In the genomic region with DNA sequence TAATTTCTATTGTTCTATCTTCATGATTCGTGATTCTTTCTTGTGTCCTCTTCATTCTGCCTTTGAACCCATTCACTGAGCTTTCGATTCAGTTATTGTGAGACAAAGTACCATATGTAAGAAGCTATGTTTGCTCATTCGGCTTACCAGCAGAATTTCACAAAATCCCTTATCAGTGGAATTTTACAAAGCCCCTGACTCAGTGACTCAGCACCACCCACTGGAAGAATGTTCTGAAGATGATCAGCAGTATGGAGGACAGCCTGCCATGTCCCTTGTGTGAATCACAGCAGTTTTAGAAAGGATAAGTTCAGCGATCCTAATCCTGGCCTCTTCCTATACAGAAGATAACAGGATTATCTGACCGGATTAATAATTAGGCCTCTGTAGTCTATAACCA, we compare ENCODE assay signal across 17 cellular contexts. TPM values are rescaled to one million over a fixed set of nuclear protein-coding genes. Genes with fewer than 3 reads are reported as not detected.
DNase-seq lines count a peak whose midpoint lies in the region; TF ChIP-seq lines count a peak whose summit lies in the region.
"Had no signal": no experiment of that assay in that cellular context is flagged by ENCODE, and none has a peak within 500 bp of the region (broad histone marks: within the 10 kb centered on the region; RNA-seq: fewer than 3 reads in every experiment).

No MANE protein-coding gene starts in this region.

- H3K4me3 ChIP-seq in fibroblast of the aortic adventitia (ENCODE audit: low read depth, low read length) = no peak overlapping the region
- no peak overlapping the region for H3K4me3 ChIP-seq in transverse colon
- H3K4me3 ChIP-seq: SK-N-MC had no signal

- no peaks in the 10 kb centered on the region for H3K36me3 ChIP-seq in transverse colon

- in situ Hi-C loops in transverse colon (cut with MboI; ENCODE audit: low pct_ligation_motif_present in 1 of 4, low pct_unique_long_range_greater_than_20kb in 1 of 4, low sequenced_read_pairs in 3 of 4) = no loop called here

- peak; percentile 26 for DNase-seq in ELF-1 (ENCODE audit: low read depth, low spot score)
- DNase-seq in NCI-H82 (lab: John Stamatoyannopoulos, UW) = peak; percentile 94
- DNase-seq in fibroblast of the aortic adventitia (ENCODE audit: low read depth) = peak; percentile 30
- DNase-seq in transverse colon = no peak
- DNase-seq in NCI-H510A treated with DMSO at 0.1 percent for 48 hours (lab: John Stamatoyannopoulos, UW) = no peak
- DNase-seq: activated B cell treated with CpG ODN at 0.5 μM for 24 hours; AML-193; cortex of kidney; DND-41; naive B cell; NCI-H1105 treated with DMSO at 0.1 percent for 48 hours; NCI-H2081 treated with DMSO at 0.1 percent for 48 hours; NCI-H446 treated with DMSO at 0.1 percent for 48 hours; stimulated activated CD4-positive, alpha-beta T cell treated with anti-CD3 and anti-CD28 coated beads, Interleukin-2, amount 100 ng/mL, for 24 hours; stimulated activated naive CD8-positive, alpha-beta T cell treated with anti-CD3 and anti-CD28 coated beads, Interleukin-15, Interleukin-2, amounts not matched to agents 100 U/mL and 50 U/mL, for 24 hours had no signal

- intact Hi-C loops in transverse colon (cut with DNase I; ENCODE audit: low total_unique reads) = no loop called here

- no peak for TF ChIP-seq EP300 in transverse colon (IDR thresholded peaks at IDR 0.05; ENCODE audit: low read depth)

- H3K4me1 ChIP-seq in transverse colon = no peaks in the 10 kb centered on the region
- H3K4me1 ChIP-seq: parathyroid adenoma had no signal

- TF ChIP-seq POLR2A in transverse colon (IDR thresholded peaks at IDR 0.05) = no peak

- WGBS in transverse colon (ENCODE audit: low coverage in 1 of 2), 2 donors = 85 to 92% methylated on average over 2 to 5 of the region's 5 CpGs

- TF ChIP-seq CTCF in fibroblast of the aortic adventitia (IDR thresholded peaks at IDR 0.05; ENCODE audit: insufficient read depth, low read length) (no peak), transverse colon (IDR thresholded peaks at IDR 0.05) (no peak)

- no peaks in the 10 kb centered on the region for H3K27me3 ChIP-seq in transverse colon

- no peak overlapping the region for H3K27ac ChIP-seq in transverse colon
- H3K27ac ChIP-seq: parathyroid adenoma, SK-N-MC had no signal

- H3K9me3 ChIP-seq in transverse colon = no peaks in the 10 kb centered on the region

RNA-seq across cellular contexts. Expression of a gene that starts 5.8 kb away (rescaled TPM):
- 64.3 and 151 TPM in 2 replicates for total RNA-seq in fibroblast of the aortic adventitia (ENCODE audit: low replicate concordance)
- 100 to 1,000 TPM in 2 of 4 donors, 10 to 100 TPM in 2; 21.3 to 122 (median 91.9) TPM for total RNA-seq in transverse colon

RNA-seq across cellular contexts. Expression of a gene that starts 14.4 kb away (rescaled TPM):
- 13.3 and 22.9 TPM in 2 replicates for total RNA-seq in fibroblast of the aortic adventitia (ENCODE audit: low replicate concordance)
- 10 to 100 TPM; 11.6 to 27.5 (median 18.6) TPM for total RNA-seq in transverse colon

RNA-seq across cellular contexts. Expression of a gene that starts 35.0 kb away (rescaled TPM):
- 0.18 TPM in 1 of 2 replicates, not detected in the other for total RNA-seq in fibroblast of the aortic adventitia (ENCODE audit: low replicate concordance)
- 1 to 10 TPM in 3 of 4 donors, under 1 TPM in 1; 0.60 to 10.0 (median 3.0) TPM for total RNA-seq in transverse colon

RNA-seq across cellular contexts. Expression of a gene that starts 45.1 kb away (rescaled TPM):
- total RNA-seq in fibroblast of the aortic adventitia (ENCODE audit: low replicate concordance) = 0.09 TPM in 1 of 2 replicates, not detected in the other
- total RNA-seq in transverse colon = under 1 TPM; 0.16 to 0.41 (median 0.39) TPM
- total RNA-seq: activated B cell treated with CpG ODN at 0.5 μM for 24 hours had no signal

Comparison
In these comparisons a context has a peak if more than half of its experiments do, and no peak if none do; other contexts are left out.
1. DNase-seq: peak in ELF-1 (single experiment), NCI-H82 (single experiment) and fibroblast of the aortic adventitia (single experiment); none in transverse colon (single experiment) and NCI-H510A treated with DMSO at 0.1 percent for 48 hours (single experiment).